In genomic region chr17:3912827-3913226, GRCh38 we compare ENCODE assay signal across 18 cellular contexts. TPM values are rescaled to one million over a fixed set of nuclear protein-coding genes. Genes with fewer than 3 reads are reported as not detected.
"Had no signal": no experiment of that assay in that cellular context is flagged by ENCODE, and none has a peak within 500 bp of the region (broad histone marks: within the 10 kb centered on the region; RNA-seq: fewer than 3 reads in every experiment).

No MANE protein-coding gene starts in this region.

- H3K27ac Mint-ChIP-seq: activated CD4-positive, alpha-beta memory T cell treated with anti-CD3 and anti-CD28 coated beads for 36 hours had no signal

- H3K36me3 ChIP-seq: gastroesophageal sphincter, lower lobe of right lung, transverse colon had no signal

- H3K27me3 Mint-ChIP-seq: activated CD4-positive, alpha-beta memory T cell treated with anti-CD3 and anti-CD28 coated beads for 36 hours; activated naive CD8-positive, alpha-beta T cell treated with anti-CD3 and anti-CD28 coated beads for 36 hours; T-cell had no signal

- ATAC-seq: activated T-cell treated with anti-CD3 and anti-CD28 coated beads, Interleukin-2, amount 50 U/mL, for 4 hours; left cardiac atrium; stimulated activated naive CD8-positive, alpha-beta T cell treated with anti-CD3 and anti-CD28 coated beads, Interleukin-15, Interleukin-2, amounts not matched to agents 100 U/mL and 50 U/mL, for 24 hours; T-cell had no signal

- H3K4me2 ChIP-seq: SK-N-SH had no signal

- H3K9me2 ChIP-seq: SK-N-SH had no signal

- H3K9me3 ChIP-seq: gastroesophageal sphincter, lower lobe of right lung, SK-N-SH, transverse colon had no signal

- H3K36me3 Mint-ChIP-seq: activated CD4-positive, alpha-beta memory T cell treated with anti-CD3 and anti-CD28 coated beads for 36 hours; T-cell had no signal

- H3K27ac ChIP-seq: gastroesophageal sphincter, lower lobe of right lung had no signal

- DNase-seq: activated CD4-positive, alpha-beta memory T cell treated with anti-CD3 and anti-CD28 coated beads for 36 hours; activated CD4-positive, alpha-beta T cell treated with anti-CD3 and anti-CD28 coated beads for 1 hour; activated gamma-delta T cell; activated naive CD8-positive, alpha-beta T cell treated with anti-CD3 and anti-CD28 coated beads for 36 hours; activated T-cell treated with anti-CD3 and anti-CD28 coated beads, Interleukin-2, amount 50 U/mL, for 4 hours; anterior cingulate cortex; left cardiac atrium; lower lobe of right lung; midbrain; posterior cingulate gyrus; retina; SK-N-SH; stimulated activated naive CD8-positive, alpha-beta T cell treated with anti-CD3 and anti-CD28 coated beads, Interleukin-15, Interleukin-2, amounts not matched to agents 100 U/mL and 50 U/mL, for 24 hours; T-cell; T-helper 9 cell; transverse colon had no signal

- H3K9me3 Mint-ChIP-seq: activated CD4-positive, alpha-beta memory T cell treated with anti-CD3 and anti-CD28 coated beads for 36 hours; activated naive CD8-positive, alpha-beta T cell treated with anti-CD3 and anti-CD28 coated beads for 36 hours; activated T-cell treated with anti-CD3 and anti-CD28 coated beads, Interleukin-2, amount 50 U/mL, for 4 hours; T-cell had no signal

- H3K4me3 ChIP-seq: gastroesophageal sphincter, transverse colon had no signal

- H3K9ac ChIP-seq: SK-N-SH had no signal

- H3K27me3 ChIP-seq: gastroesophageal sphincter, transverse colon had no signal

- H3K4me3 Mint-ChIP-seq: activated CD4-positive, alpha-beta memory T cell treated with anti-CD3 and anti-CD28 coated beads for 36 hours; activated naive CD8-positive, alpha-beta T cell treated with anti-CD3 and anti-CD28 coated beads for 36 hours; activated T-cell treated with anti-CD3 and anti-CD28 coated beads, Interleukin-2, amount 50 U/mL, for 4 hours had no signal

RNA-seq across cellular contexts. Expression of gene P2RX1, which starts 3.4 kb away (rescaled TPM):
- total RNA-seq: dermis microvascular lymphatic vessel endothelial cell had no signal
- polyA plus RNA-seq: SK-N-SH had no signal

RNA-seq across cellular contexts. Expression of gene ATP2A3, which starts 51.4 kb away (rescaled TPM):
- total RNA-seq: dermis microvascular lymphatic vessel endothelial cell had no signal
